8 cellular contexts compared by ENCODE assay signal in genomic region chr2:219229375-219230200, GRCh38. TPM values are rescaled to one million over a fixed set of nuclear protein-coding genes. Genes with fewer than 3 reads are reported as not detected.
DNase-seq lines count a peak whose midpoint lies in the region; ATAC-seq and TF ChIP-seq lines count a peak whose summit lies in the region.

ANKZF1 (plus strand) TSS chr2:219229806; CDS start chr2:219230258, 452 bp downstream.
ATG9A (minus strand) TSS chr2:219229636; CDS start chr2:219228024, 1,612 bp downstream.

- TF ChIP-seq EP300 in tibial nerve (IDR thresholded peaks at IDR 0.05), result peak; percentile 59 to 97

- peak; percentile 98 for ATAC-seq in HG02798 (IDR thresholded peaks at IDR 0.05; ENCODE audit: poor library complexity, unreplicated experiment)
- peak; percentile 99 for ATAC-seq in Right ventricle myocardium superior (ENCODE audit: poor library complexity)

- peak; percentile 33 to 85 for TF ChIP-seq POLR2A in tibial nerve (IDR thresholded peaks at IDR 0.05)

- peak; percentile 97 for DNase-seq in NCI-H1436 (lab: John Stamatoyannopoulos, UW)
- DNase-seq in T follicular helper cell (ENCODE audit: low read depth), result peak; percentile 98
- DNase-seq in adipocyte (ENCODE audit: low read depth), result peak; percentile 100
- peak; percentile 99 for DNase-seq in Right ventricle myocardium superior
- DNase-seq in tibial nerve (ENCODE audit: low spot score in 2 of 2), result peak; percentile 97 to 98

- H3K27me3 ChIP-seq in adipocyte (replicated peaks; ENCODE audit: control insufficient read depth, insufficient read depth, low read length) (no peaks in the 10 kb centered on the region), parathyroid adenoma (ENCODE audit: control insufficient read depth, insufficient read depth, low read length) (no peaks in the 10 kb centered on the region), tibial nerve (no peaks in the 10 kb centered on the region)

- H3K4me3 ChIP-seq in GM12875 (ENCODE audit: low read depth, low read length) (peak within 1 kb of the TSS; percentile 84), adipocyte (ENCODE audit: low read length) (peak within 1 kb of the TSS; percentile 96), parathyroid adenoma (ENCODE audit: low read depth, low read length) (peak within 1 kb of the TSS; percentile 99), tibial nerve (peak within 1 kb of the TSS; percentile 64 to 98 (median 87))

- WGBS in tibial nerve, 2 donors, result 0 to 1% methylated on average over 35 to 51 of the region's 73 CpGs

- H2AFZ ChIP-seq in parathyroid adenoma, result peak within 1 kb of the TSS; percentile 94

- intact Hi-C loops in Right ventricle myocardium superior (cut with DNase I), result no loop called here

- H3K9ac ChIP-seq in adipocyte (ENCODE audit: low read length), result peak within 1 kb of the TSS; percentile 93
- H3K9ac ChIP-seq in parathyroid adenoma, result peak within 1 kb of the TSS; percentile 62

- H3K36me3 ChIP-seq in adipocyte (ENCODE audit: control insufficient read depth, insufficient read depth, low read length, severe bottlenecking), result peaks cover 53% of the 10 kb centered on the region
- no peaks in the 10 kb centered on the region for H3K36me3 ChIP-seq in parathyroid adenoma (ENCODE audit: control insufficient read depth, insufficient read depth, low read length)
- peaks cover 0 to 56% (median 20%) of the 10 kb centered on the region in 3 donors for H3K36me3 ChIP-seq in tibial nerve

- peak within 1 kb of the TSS; percentile 99 for H3K4me2 ChIP-seq in parathyroid adenoma (ENCODE audit: low read length)

- peaks cover 21% of the 10 kb centered on the region for H3K4me1 ChIP-seq in adipocyte (ENCODE audit: control insufficient read depth, insufficient read depth, low read length)
- peaks cover 7% of the 10 kb centered on the region for H3K4me1 ChIP-seq in parathyroid adenoma
- peaks cover 0 to 44% (median 17%) of the 10 kb centered on the region in 4 donors for H3K4me1 ChIP-seq in tibial nerve

- H3K79me2 ChIP-seq in parathyroid adenoma, result peaks cover 22% of the 10 kb centered on the region

- peak within 1 kb of the TSS; percentile 77 for H3K27ac ChIP-seq in parathyroid adenoma
- peak within 1 kb of the TSS; percentile 96 to 99 (median 96) for H3K27ac ChIP-seq in tibial nerve

- H3K9me3 ChIP-seq in adipocyte (ENCODE audit: control insufficient read depth, low read length) (no peaks in the 10 kb centered on the region), parathyroid adenoma (ENCODE audit: control insufficient read depth, low read length) (no peaks in the 10 kb centered on the region), tibial nerve (no peaks in the 10 kb centered on the region)

- TF ChIP-seq CTCF in GM12875 (IDR thresholded peaks at IDR 0.05; ENCODE audit: borderline replicate concordance, insufficient read depth, low read depth, low read length), result no peak
- no peak for TF ChIP-seq CTCF in parathyroid adenoma (IDR thresholded peaks at IDR 0.05)
- peak in 1 of 5 experiments; percentile 49 for TF ChIP-seq CTCF in tibial nerve (IDR thresholded peaks at IDR 0.05)

RNA-seq across cellular contexts. Expression of gene ANKZF1, which starts in this region (rescaled TPM):
- total RNA-seq in Right ventricle myocardium superior (27.3 TPM), tibial nerve (100 to 1,000 TPM in 2 of 4 donors, 10 to 100 TPM in 2; 84.5 to 106 (median 97.6) TPM)

RNA-seq across cellular contexts. Expression of gene ATG9A, which starts in this region (rescaled TPM):
- 86.3 TPM for total RNA-seq in Right ventricle myocardium superior
- total RNA-seq in tibial nerve, result 10 to 100 TPM; 23.4 to 40.0 (median 30.5) TPM

Comparison
In these comparisons a context has a peak if more than half of its experiments do, and no peak if none do; other contexts are left out.
1. Peak in every context shown above with its lines: DNase-seq, ATAC-seq, H3K4me3 ChIP-seq and H3K27ac ChIP-seq.